In genomic region chr17:21275047-21275578, GRCh38 we compare ENCODE assay signal across 1 cellular context.
TF ChIP-seq lines count a peak whose summit lies in the region.

No MANE protein-coding gene starts in this region.

TF ChIP-seq in HepG2, 621 proteins besides CTCF, POLR2A, EP300 and RAD21 (continued from another document):
- no peak for TF ChIP-seq ZNF687 (CRISPR knock-in tag; IDR thresholded peaks at IDR 0.05)
- peak; percentile 11; the same call in 1 of the 2 replicates for TF ChIP-seq ZNF138 (CRISPR knock-in tag; IDR thresholded peaks at IDR 0.05; ENCODE audit: low read depth)
- TF ChIP-seq WIZ (CRISPR knock-in tag; IDR thresholded peaks at IDR 0.05), result no peak
- no peak for TF ChIP-seq PLRG1 (conservative IDR thresholded peaks at IDR 0.05)
- TF ChIP-seq, protein P1, sequence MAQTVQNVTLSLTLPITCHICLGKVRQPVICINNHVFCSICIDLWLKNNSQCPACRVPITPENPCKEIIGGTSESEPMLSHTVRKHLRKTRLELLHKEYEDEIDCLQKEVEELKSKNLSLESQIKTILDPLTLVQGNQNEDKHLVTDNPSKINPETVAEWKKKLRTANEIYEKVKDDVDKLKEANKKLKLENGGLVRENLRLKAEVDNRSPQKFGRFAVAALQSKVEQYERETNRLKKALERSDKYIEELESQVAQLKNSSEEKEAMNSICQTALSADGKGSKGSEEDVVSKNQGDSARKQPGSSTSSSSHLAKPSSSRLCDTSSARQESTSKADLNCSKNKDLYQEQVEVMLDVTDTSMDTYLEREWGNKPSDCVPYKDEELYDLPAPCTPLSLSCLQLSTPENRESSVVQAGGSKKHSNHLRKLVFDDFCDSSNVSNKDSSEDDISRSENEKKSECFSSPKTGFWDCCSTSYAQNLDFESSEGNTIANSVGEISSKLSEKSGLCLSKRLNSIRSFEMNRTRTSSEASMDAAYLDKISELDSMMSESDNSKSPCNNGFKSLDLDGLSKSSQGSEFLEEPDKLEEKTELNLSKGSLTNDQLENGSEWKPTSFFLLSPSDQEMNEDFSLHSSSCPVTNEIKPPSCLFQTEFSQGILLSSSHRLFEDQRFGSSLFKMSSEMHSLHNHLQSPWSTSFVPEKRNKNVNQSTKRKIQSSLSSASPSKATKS (CRISPR knock-in tag; IDR thresholded peaks at IDR 0.05), result no peak
- TF ChIP-seq SIX1 (CRISPR knock-in tag; IDR thresholded peaks at IDR 0.05; ENCODE audit: borderline replicate concordance), result no peak
- TF ChIP-seq, protein P2, sequence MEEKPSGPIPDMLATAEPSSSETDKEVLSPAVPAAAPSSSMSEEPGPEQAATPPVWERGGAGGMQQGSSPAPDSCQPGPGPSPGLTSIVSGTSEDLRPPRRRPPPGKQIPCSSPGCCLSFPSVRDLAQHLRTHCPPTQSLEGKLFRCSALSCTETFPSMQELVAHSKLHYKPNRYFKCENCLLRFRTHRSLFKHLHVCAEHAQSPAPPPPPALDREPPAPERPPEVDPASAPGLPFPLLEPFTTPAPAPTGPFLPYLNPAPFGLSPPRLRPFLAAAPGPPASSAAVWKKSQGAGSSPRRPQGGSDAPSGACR (CRISPR knock-in tag; IDR thresholded peaks at IDR 0.05), result 0 out of 2 replicates have a peak, but pooled peaks have one; percentile 6
- TF ChIP-seq HHEX (CRISPR knock-in tag; IDR thresholded peaks at IDR 0.05), result no peak
- 0 out of 2 replicates have a peak, but pooled peaks have one; percentile 70 for TF ChIP-seq ZNF782 (CRISPR knock-in tag; IDR thresholded peaks at IDR 0.05; ENCODE audit: borderline replicate concordance)
- TF ChIP-seq ZNF749 (CRISPR knock-in tag; IDR thresholded peaks at IDR 0.05; ENCODE audit: borderline replicate concordance), result 0 out of 2 replicates have a peak, but pooled peaks have one; percentile 5
- TF ChIP-seq NONO (IDR thresholded peaks at IDR 0.05), result no peak
- TF ChIP-seq NONO (CRISPR knock-in tag; conservative IDR thresholded peaks at IDR 0.05), result peak; percentile 30; the same call in 1 of the 2 replicates
TF ChIP-seq in HepG2: peak in this region for 7.
